ENCODE assay signal across 8 cellular contexts in genomic region chr12:9943244-9943643, GRCh38. TPM values are rescaled to one million over a fixed set of nuclear protein-coding genes. Genes with fewer than 3 reads are reported as not detected.
DNase-seq lines count a peak whose midpoint lies in the region; ATAC-seq and TF ChIP-seq lines count a peak whose summit lies in the region.
"Had no signal": no experiment of that assay in that cellular context is flagged by ENCODE, and none has a peak within 500 bp of the region (broad histone marks: within the 10 kb centered on the region; RNA-seq: fewer than 3 reads in every experiment).

No MANE protein-coding gene starts in this region.

- H2AFZ ChIP-seq in Loucy (ENCODE audit: low read length): peak overlapping the region; percentile 51

- peaks cover 48% of the 10 kb centered on the region for H3K4me1 ChIP-seq in Loucy (ENCODE audit: insufficient read depth, low read length, poor library complexity, severe bottlenecking)

- no peaks in the 10 kb centered on the region for H3K9me3 ChIP-seq in Loucy (ENCODE audit: insufficient read depth, low read depth, low read length)

- peak overlapping the region; percentile 88 for H3K4me2 ChIP-seq in Loucy (ENCODE audit: low read depth, low read length, poor library complexity, severe bottlenecking)

- peaks cover 7% of the 10 kb centered on the region for H3K4me1 Mint-ChIP-seq in activated T-helper 17 cell treated with anti-CD3 and anti-CD28 coated beads, Interleukin-2, amount 50 U/mL, for 72 hours
- H3K4me1 Mint-ChIP-seq in nephron progenitor cell: no peaks in the 10 kb centered on the region

- H3K36me3 Mint-ChIP-seq in activated T-helper 17 cell treated with anti-CD3 and anti-CD28 coated beads, Interleukin-2, amount 50 U/mL, for 72 hours (ENCODE audit: low read depth): no peaks in the 10 kb centered on the region
- H3K36me3 Mint-ChIP-seq in nephron progenitor cell (ENCODE audit: low read depth): no peaks in the 10 kb centered on the region

- H3K27ac Mint-ChIP-seq in activated T-helper 17 cell treated with anti-CD3 and anti-CD28 coated beads, Interleukin-2, amount 50 U/mL, for 72 hours: peak overlapping the region; percentile 49
- H3K27ac Mint-ChIP-seq in nephron progenitor cell: no peak overlapping the region

- H3K79me2 ChIP-seq in Loucy (ENCODE audit: insufficient read depth, low read length): peaks cover 49% of the 10 kb centered on the region

- H3K4me3 ChIP-seq in Loucy (ENCODE audit: low read length, poor library complexity, severe bottlenecking): peak overlapping the region; percentile 82

- DNase-seq in nephron progenitor cell (peak; percentile 5), MV-4-11 (lab: John Stamatoyannopoulos, UW) (no peak)
- DNase-seq: NCI-H187 had no signal

- no peaks in the 10 kb centered on the region for H3K9me3 Mint-ChIP-seq in activated T-helper 17 cell treated with anti-CD3 and anti-CD28 coated beads, Interleukin-2, amount 50 U/mL, for 72 hours
- peaks cover 4% of the 10 kb centered on the region for H3K9me3 Mint-ChIP-seq in nephron progenitor cell

- peak overlapping the region; percentile 82 for H3K4me3 Mint-ChIP-seq in activated T-helper 17 cell treated with anti-CD3 and anti-CD28 coated beads, Interleukin-2, amount 50 U/mL, for 72 hours
- H3K4me3 Mint-ChIP-seq in nephron progenitor cell: no peak overlapping the region

- TF ChIP-seq CTCF in Loucy (conservative IDR thresholded peaks at IDR 0.05; ENCODE audit: low read length): no peak
- TF ChIP-seq CTCF in nephron progenitor cell (IDR thresholded peaks at IDR 0.05): no peak

- no peaks in the 10 kb centered on the region for H3K27me3 ChIP-seq in Loucy (ENCODE audit: insufficient read depth, low read length, poor library complexity, severe bottlenecking)

- H3F3A ChIP-seq in Loucy (ENCODE audit: low read depth): no peaks in the 10 kb centered on the region

- H3K9ac ChIP-seq in Loucy (ENCODE audit: low read depth, low read length, poor library complexity, severe bottlenecking): peak overlapping the region; percentile 95

- H4K20me1 ChIP-seq in Loucy (ENCODE audit: insufficient read depth, low read length, poor library complexity, severe bottlenecking): peaks cover 22% of the 10 kb centered on the region

- no peaks in the 10 kb centered on the region for H3K27me3 Mint-ChIP-seq in activated T-helper 17 cell treated with anti-CD3 and anti-CD28 coated beads, Interleukin-2, amount 50 U/mL, for 72 hours
- peaks cover 13% of the 10 kb centered on the region for H3K27me3 Mint-ChIP-seq in nephron progenitor cell (ENCODE audit: low read depth, poor library complexity)

- 0 out of 2 replicates have a peak, but pooled peaks cover 5% of the 10 kb centered on the region for H3K36me3 ChIP-seq in Loucy (ENCODE audit: insufficient read depth, low read length)

- peak; percentile 71 for ATAC-seq in GM18517 (IDR thresholded peaks at IDR 0.05; ENCODE audit: unreplicated experiment)
- ATAC-seq in activated T-helper 17 cell treated with anti-CD3 and anti-CD28 coated beads, Interleukin-2, amount 50 U/mL, for 72 hours (replicated peaks): peak; percentile 97
- ATAC-seq in HG03354 (IDR thresholded peaks at IDR 0.05; ENCODE audit: poor library complexity, severe bottlenecking, unreplicated experiment): no peak
- ATAC-seq in HG02571 (IDR thresholded peaks at IDR 0.05; ENCODE audit: unreplicated experiment): no peak

- H3K9me2 ChIP-seq in Loucy (replicated peaks; ENCODE audit: low read depth, low read length): no peaks in the 10 kb centered on the region

RNA-seq across cellular contexts. Expression of gene CLEC2A, which starts 11.1 kb away (rescaled TPM):
- total RNA-seq in activated T-helper 17 cell treated with anti-CD3 and anti-CD28 coated beads, Interleukin-2, amount 50 U/mL, for 72 hours: not detected

RNA-seq across cellular contexts. Expression of gene CLEC12A, which starts 28.0 kb away (rescaled TPM):
- total RNA-seq in activated T-helper 17 cell treated with anti-CD3 and anti-CD28 coated beads, Interleukin-2, amount 50 U/mL, for 72 hours: under 1 TPM in 1 of 2 donors, not detected in 1; 0.39 TPM

RNA-seq across cellular contexts. Expression of gene CLEC1B, which starts 55.7 kb away (rescaled TPM):
- not detected for total RNA-seq in activated T-helper 17 cell treated with anti-CD3 and anti-CD28 coated beads, Interleukin-2, amount 50 U/mL, for 72 hours

Comparison
In these comparisons a context has a peak if more than half of its experiments do, and no peak if none do; other contexts are left out.
1. ATAC-seq: peak in GM18517 (single experiment) and activated T-helper 17 cell treated with anti-CD3 and anti-CD28 coated beads, Interleukin-2, amount 50 U/mL, for 72 hours (single experiment); none in HG03354 (single experiment) and HG02571 (single experiment).